Comparison of ENCODE assay signal across 1 cellular context in genomic region chr6:36373368-36374009, GRCh38.
TF ChIP-seq lines count a peak whose summit lies in the region.

No MANE protein-coding gene starts in this region.

TF ChIP-seq in A549, 52 proteins besides CTCF, POLR2A, EP300 and RAD21 (continued from another document):
- TF ChIP-seq KDM1A (IDR thresholded peaks at IDR 0.05; ENCODE audit: low read depth) (no peak), ATOH8 (CRISPR knock-in tag; IDR thresholded peaks at IDR 0.05; ENCODE audit: low read depth) (no peak), CHD4 (IDR thresholded peaks at IDR 0.05; ENCODE audit: borderline replicate concordance) (no peak), MAFK (IDR thresholded peaks at IDR 0.05; ENCODE audit: partially characterized antibody) (no peak), HEYL (CRISPR knock-in tag; IDR thresholded peaks at IDR 0.05) (no peak), TP53 (CRISPR knock-in tag; IDR thresholded peaks at IDR 0.05) (no peak)
TF ChIP-seq in A549: peak in this region for 0.
